Comparison of ENCODE assay signal across 8 cellular contexts in the genomic region with DNA sequence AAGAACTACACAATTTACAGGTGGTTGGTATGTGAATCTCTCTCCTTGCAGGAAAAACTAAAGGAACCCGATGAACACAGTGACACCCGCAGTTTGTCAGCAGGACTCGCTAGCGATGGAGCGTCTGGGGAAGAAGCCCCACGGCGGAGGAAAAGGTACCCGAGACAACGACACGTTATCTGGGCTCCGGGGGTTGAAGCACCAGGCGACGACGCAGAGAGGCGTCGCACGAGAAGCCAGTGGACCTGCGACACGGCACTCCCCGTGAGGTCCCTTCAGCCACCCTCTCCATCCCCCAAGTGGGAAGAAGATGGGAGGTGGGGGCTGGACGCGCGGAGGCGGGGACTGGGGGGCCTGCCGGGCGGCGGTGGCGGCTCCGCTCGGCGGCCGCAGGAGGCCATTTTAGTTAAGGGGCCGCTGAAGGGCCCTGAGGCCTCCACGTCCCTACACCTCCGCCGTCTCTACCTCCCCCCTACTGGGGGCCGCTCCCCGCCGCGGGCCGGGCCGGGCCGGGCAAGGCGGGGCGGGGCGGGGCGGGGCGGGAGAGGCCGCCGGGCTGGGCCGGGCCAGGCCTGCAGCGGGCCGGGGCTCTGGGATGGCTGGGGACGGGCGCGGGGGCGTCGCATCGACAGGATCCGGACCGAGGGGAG. TPM values are rescaled to one million over a fixed set of nuclear protein-coding genes. Genes with fewer than 3 reads are reported as not detected.
DNase-seq lines count a peak whose midpoint lies in the region; TF ChIP-seq lines count a peak whose summit lies in the region.

No MANE protein-coding gene starts in this region.

- peaks cover 19% of the 10 kb centered on the region for H3K36me3 Mint-ChIP-seq in HFFc6 (ENCODE audit: low read depth)
- H3K36me3 Mint-ChIP-seq in activated CD4-positive, alpha-beta memory T cell treated with anti-CD3 and anti-CD28 coated beads, Interleukin-2, amount 10 ng/mL, durations not matched to agents 7 days and 5 days (ENCODE audit: low read depth) = peaks cover 22% of the 10 kb centered on the region

- peak overlapping the region; percentile 97 for H3K27ac Mint-ChIP-seq in HFFc6
- peak overlapping the region; percentile 90 for H3K27ac Mint-ChIP-seq in activated CD4-positive, alpha-beta memory T cell treated with anti-CD3 and anti-CD28 coated beads, Interleukin-2, amount 10 ng/mL, durations not matched to agents 7 days and 5 days

- no peaks in the 10 kb centered on the region for H3K27me3 ChIP-seq in endocrine pancreas (ENCODE audit: control insufficient read depth, insufficient read depth, low read length)

- peak overlapping the region; percentile 96 for H3K4me3 Mint-ChIP-seq in HFFc6
- peak overlapping the region; percentile 87 for H3K4me3 Mint-ChIP-seq in activated CD4-positive, alpha-beta memory T cell treated with anti-CD3 and anti-CD28 coated beads, Interleukin-2, amount 10 ng/mL, durations not matched to agents 7 days and 5 days

- peaks cover 34% of the 10 kb centered on the region for H3K4me1 Mint-ChIP-seq in HFFc6 (ENCODE audit: low read depth)
- H3K4me1 Mint-ChIP-seq in activated CD4-positive, alpha-beta memory T cell treated with anti-CD3 and anti-CD28 coated beads, Interleukin-2, amount 10 ng/mL, durations not matched to agents 7 days and 5 days = peaks cover 33% of the 10 kb centered on the region

- no peaks in the 10 kb centered on the region for H3K9me3 Mint-ChIP-seq in HFFc6
- no peaks in the 10 kb centered on the region for H3K9me3 Mint-ChIP-seq in activated CD4-positive, alpha-beta memory T cell treated with anti-CD3 and anti-CD28 coated beads, Interleukin-2, amount 10 ng/mL, durations not matched to agents 7 days and 5 days

- H3K4me1 ChIP-seq in endocrine pancreas (ENCODE audit: control insufficient read depth, insufficient read depth, low read length) (peaks cover 15% of the 10 kb centered on the region), mesodermal cell (ENCODE audit: control insufficient read depth, insufficient read depth, low read length, poor library complexity, severe bottlenecking) (peaks cover 9% of the 10 kb centered on the region)

- TF ChIP-seq CTCF in HFFc6 (IDR thresholded peaks at IDR 0.05) = no peak

- H3K9me3 ChIP-seq in endocrine pancreas (ENCODE audit: control insufficient read depth, low read length) (no peaks in the 10 kb centered on the region), mesodermal cell (ENCODE audit: control insufficient read depth, low read length) (no peaks in the 10 kb centered on the region)

- peak overlapping the region; percentile 84 for H3K9ac ChIP-seq in endocrine pancreas (ENCODE audit: control insufficient read depth, insufficient read depth, low read length)

- POLR2A ChIA-PET in activated CD4-positive, alpha-beta memory T cell treated with anti-CD3 and anti-CD28 coated beads, Interleukin-2, amount 10 ng/mL, durations not matched to agents 7 days and 5 days (lab: Charles Lee) = interaction anchor here (0.9 to 1.1 kb wide), 4 partner anchors 88 to 147 kb away, joined by 4 to 13 read pairs (median 6); a partner anchor contains a TSS

- DNase-seq in DMS79 (lab: John Stamatoyannopoulos, UW) (peak; percentile 17), DMS79 treated with DMSO at 0.1 percent for 48 hours (lab: John Stamatoyannopoulos, UW) (no peak), HFFc6 (peak; percentile 19), NCI-H1105 (lab: John Stamatoyannopoulos, UW) (peak; percentile 29)
- peak; percentile 59 for DNase-seq in activated CD4-positive, alpha-beta memory T cell treated with anti-CD3 and anti-CD28 coated beads, Interleukin-2, amount 10 ng/mL, durations not matched to agents 7 days and 5 days
- DNase-seq in stimulated activated CD8-positive, alpha-beta memory T cell treated with anti-CD3 and anti-CD28 coated beads, Interleukin-2, amount 100 ng/mL, for 48 hours (ENCODE audit: low read depth in 2 of 2) = peak; percentile 34 to 36

- WGBS in mesodermal cell (ENCODE audit: insufficient coverage in 2 of 2), 2 experiments = 0 to 1% methylated on average over 22 to 30 of the region's 61 CpGs

- CTCF ChIA-PET in activated CD4-positive, alpha-beta memory T cell treated with anti-CD3 and anti-CD28 coated beads, Interleukin-2, amount 10 ng/mL, durations not matched to agents 7 days and 5 days (lab: Charles Lee) = interaction anchor here (0.8 to 0.9 kb wide), 3 partner anchors 9 to 147 kb away, joined by 3 read pairs; no protein-coding TSS in a partner anchor

- H3K4me3 ChIP-seq in endocrine pancreas (ENCODE audit: control insufficient read depth, insufficient read depth, low read length) (peak overlapping the region; percentile 91), mesodermal cell (ENCODE audit: extremely low read depth, insufficient read depth, low read length, poor library complexity, severe bottlenecking) (peak overlapping the region; percentile 75)

- H3K27ac ChIP-seq in mesodermal cell (ENCODE audit: low read depth, low read length, severe bottlenecking) = peak overlapping the region; percentile 77

- peaks cover 2% of the 10 kb centered on the region; the same call in 1 of the 2 replicates for H3K27me3 Mint-ChIP-seq in HFFc6 (ENCODE audit: insufficient read depth)
- no peaks in the 10 kb centered on the region for H3K27me3 Mint-ChIP-seq in activated CD4-positive, alpha-beta memory T cell treated with anti-CD3 and anti-CD28 coated beads, Interleukin-2, amount 10 ng/mL, durations not matched to agents 7 days and 5 days

- no peaks in the 10 kb centered on the region for H3K36me3 ChIP-seq in endocrine pancreas (ENCODE audit: control insufficient read depth, insufficient read depth, low read length)
- H3K36me3 ChIP-seq in mesodermal cell (ENCODE audit: control insufficient read depth, insufficient read depth, low read length) = peaks cover 29% of the 10 kb centered on the region

RNA-seq across cellular contexts. Expression of a gene that starts 0.9 kb away (rescaled TPM):
- total RNA-seq in HFFc6 (2021; fragmentation: NEBNext Ultra II Directional; extraction: Animal tissue kit (Norgen Biotek cat#: 25700)) = 10 to 100 TPM; 69.3 to 79.0 (median 75.9) TPM
- 10 to 100 TPM; 44.8 to 45.1 TPM for total RNA-seq in activated CD4-positive, alpha-beta memory T cell treated with anti-CD3 and anti-CD28 coated beads, Interleukin-2, amount 10 ng/mL, durations not matched to agents 7 days and 5 days
- polyA plus RNA-seq in mesodermal cell (2013, experiment 1 of 2) = 86.5 TPM
- 80.6 TPM for polyA plus RNA-seq in mesodermal cell (2013, experiment 2 of 2)
